In the genomic region with DNA sequence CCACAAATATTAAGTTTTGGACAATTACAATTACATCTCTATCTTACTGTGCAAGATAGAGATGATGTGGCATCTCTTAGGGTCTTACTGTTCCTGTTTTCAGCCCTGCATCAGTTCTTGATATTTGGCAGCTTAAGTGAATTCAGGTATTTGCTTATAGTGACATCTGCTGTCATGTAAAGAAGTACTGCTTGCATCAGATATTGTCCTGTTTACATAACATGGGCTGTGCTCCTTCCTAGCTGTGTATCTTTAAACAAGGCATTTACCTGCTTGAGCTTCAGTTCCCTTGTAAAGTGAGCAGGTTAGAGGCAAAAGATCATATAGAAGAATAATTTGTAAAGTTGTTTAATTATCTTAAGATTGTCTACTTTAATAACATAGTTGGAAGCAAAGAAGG, we compare ENCODE assay signal across 8 cellular contexts. TPM values are rescaled to one million over a fixed set of nuclear protein-coding genes. Genes with fewer than 3 reads are reported as not detected.
A peak's percentile ranks its signal among the peaks of the same experiment; 100 is the strongest.
DNase-seq lines count a peak whose midpoint lies in the region; ATAC-seq and TF ChIP-seq lines count a peak whose summit lies in the region.
"Not testable (repeated sequence)": the region's sequence is repeated elsewhere in the genome, so short reads cannot be mapped to it uniquely, and the experiment has no call there.

No MANE protein-coding gene starts in this region.

- H3K9me3 Mint-ChIP-seq in CD14-positive monocyte; activated CD4-positive, alpha-beta T cell treated with anti-CD3 and anti-CD28 coated beads for 36 hours (ENCODE audit: low read depth); activated naive CD4-positive, alpha-beta T cell treated with anti-CD3 and anti-CD28 coated beads, Interleukin-2, amount 50 U/mL, for 24 hours; effector memory CD8-positive, alpha-beta T cell: not testable (repeated sequence)

- H2AFZ ChIP-seq in Loucy (ENCODE audit: low read length); SU-DHL-6 (ENCODE audit: low read depth, low read length, severe bottlenecking); neural cell (ENCODE audit: low read depth, low read length): not testable (repeated sequence)

- H3K9me2 ChIP-seq in Loucy (replicated peaks; ENCODE audit: low read depth, low read length); SU-DHL-6 (replicated peaks; ENCODE audit: insufficient read depth, low read length); neural cell (ENCODE audit: insufficient read depth, low read length): not testable (repeated sequence)

- H3K9me3 ChIP-seq in Loucy (ENCODE audit: insufficient read depth, low read depth, low read length); SU-DHL-6 (ENCODE audit: insufficient read depth, low read length); neural cell (ENCODE audit: low read length): not testable (repeated sequence)

- not testable (repeated sequence) for TF ChIP-seq EP300 in neural cell (conservative IDR thresholded peaks at IDR 0.05; ENCODE audit: poor library complexity, severe bottlenecking)

- not testable (repeated sequence) for ATAC-seq in activated CD4-positive, alpha-beta T cell treated with anti-CD3 and anti-CD28 coated beads for 36 hours; effector memory CD8-positive, alpha-beta T cell (replicated peaks)

- not testable (repeated sequence) for H3K27ac ChIP-seq in SU-DHL-6 (ENCODE audit: low read depth, low read length); neural cell (ENCODE audit: low read length)

- H3F3A ChIP-seq in Loucy (ENCODE audit: low read depth); SU-DHL-6 (ENCODE audit: insufficient read depth); neural cell (ENCODE audit: insufficient read depth, low read length, poor library complexity, severe bottlenecking): not testable (repeated sequence)

- TF ChIP-seq RAD21 in neural cell (conservative IDR thresholded peaks at IDR 0.05) = peak; percentile 14

- not testable (repeated sequence) for TF ChIP-seq CTCF in CD14-positive monocyte (IDR thresholded peaks at IDR 0.05); SU-DHL-6 (IDR thresholded peaks at IDR 0.05; ENCODE audit: insufficient read depth, low read length, poor library complexity, severe bottlenecking)
- TF ChIP-seq CTCF in Loucy (conservative IDR thresholded peaks at IDR 0.05; ENCODE audit: low read length) = peak; percentile 17; the same call in 1 of the 2 replicates
- peak; percentile 24 for TF ChIP-seq CTCF in neural cell (IDR thresholded peaks at IDR 0.05; ENCODE audit: poor library complexity, severe bottlenecking)

- H3K79me2 ChIP-seq in Loucy (ENCODE audit: insufficient read depth, low read length) (peaks cover 85% of the 10 kb centered on the region), SU-DHL-6 (ENCODE audit: insufficient read depth, low read length) (peaks cover 75% of the 10 kb centered on the region), neural cell (replicated peaks; ENCODE audit: insufficient read depth, low read length) (peaks cover 11% of the 10 kb centered on the region)

- not testable (repeated sequence) for DNase-seq in CD14-positive monocyte (ENCODE audit: low spot score); activated CD4-positive, alpha-beta T cell treated with anti-CD3 and anti-CD28 coated beads for 36 hours; effector memory CD8-positive, alpha-beta T cell
- peak; percentile 15 for DNase-seq in NCI-H82 treated with DMSO at 0.1 percent for 48 hours (lab: John Stamatoyannopoulos, UW; ENCODE audit: unreplicated experiment)

- H3K4me3 Mint-ChIP-seq in CD14-positive monocyte; activated CD4-positive, alpha-beta T cell treated with anti-CD3 and anti-CD28 coated beads for 36 hours: not testable (repeated sequence)
- H3K4me3 Mint-ChIP-seq in activated naive CD4-positive, alpha-beta T cell treated with anti-CD3 and anti-CD28 coated beads, Interleukin-2, amount 50 U/mL, for 24 hours = peak overlapping the region; percentile 15
- peak overlapping the region; percentile 19 to 56 for H3K4me3 Mint-ChIP-seq in effector memory CD8-positive, alpha-beta T cell

- peaks cover 13% of the 10 kb centered on the region for H4K20me1 ChIP-seq in Loucy (ENCODE audit: insufficient read depth, low read length, poor library complexity, severe bottlenecking)
- not testable (repeated sequence) for H4K20me1 ChIP-seq in SU-DHL-6 (ENCODE audit: low read depth, low read length); neural cell (ENCODE audit: insufficient read depth)

- peaks cover 0 to 12% of the 10 kb centered on the region in 2 donors for H3K36me3 Mint-ChIP-seq in CD14-positive monocyte
- H3K36me3 Mint-ChIP-seq in activated CD4-positive, alpha-beta T cell treated with anti-CD3 and anti-CD28 coated beads for 36 hours (ENCODE audit: low read depth) = peaks cover 12% of the 10 kb centered on the region
- not testable (repeated sequence) for H3K36me3 Mint-ChIP-seq in activated naive CD4-positive, alpha-beta T cell treated with anti-CD3 and anti-CD28 coated beads, Interleukin-2, amount 50 U/mL, for 24 hours
- H3K36me3 Mint-ChIP-seq in effector memory CD8-positive, alpha-beta T cell (ENCODE audit: insufficient read depth) = peaks cover 48% of the 10 kb centered on the region

- not testable (repeated sequence) for H3K27me3 Mint-ChIP-seq in CD14-positive monocyte (ENCODE audit: low read depth in 3 of 3); activated CD4-positive, alpha-beta T cell treated with anti-CD3 and anti-CD28 coated beads for 36 hours; activated naive CD4-positive, alpha-beta T cell treated with anti-CD3 and anti-CD28 coated beads, Interleukin-2, amount 50 U/mL, for 24 hours; effector memory CD8-positive, alpha-beta T cell

- H3K27ac Mint-ChIP-seq in CD14-positive monocyte = peak overlapping the region in 5 of 7 donors; percentile 40 to 74 (median 67)
- peak overlapping the region; percentile 56 for H3K27ac Mint-ChIP-seq in activated CD4-positive, alpha-beta T cell treated with anti-CD3 and anti-CD28 coated beads for 36 hours
- H3K27ac Mint-ChIP-seq in activated naive CD4-positive, alpha-beta T cell treated with anti-CD3 and anti-CD28 coated beads, Interleukin-2, amount 50 U/mL, for 24 hours = peak overlapping the region; percentile 74
- H3K27ac Mint-ChIP-seq in effector memory CD8-positive, alpha-beta T cell = peak overlapping the region in 1 of 2 donors; percentile 46

- peak overlapping the region; percentile 13 for H3K4me3 ChIP-seq in Loucy (ENCODE audit: low read length, poor library complexity, severe bottlenecking)
- not testable (repeated sequence) for H3K4me3 ChIP-seq in SU-DHL-6 (ENCODE audit: insufficient read depth, low read length, poor library complexity, severe bottlenecking); neural cell (ENCODE audit: low read length)

- H3K36me3 ChIP-seq in Loucy (ENCODE audit: insufficient read depth, low read length); SU-DHL-6 (ENCODE audit: low read length); neural cell (ENCODE audit: insufficient read depth, low read length): not testable (repeated sequence)

- intact Hi-C loops in CD14-positive monocyte (cut with micrococcal nuclease); activated CD4-positive, alpha-beta T cell treated with anti-CD3 and anti-CD28 coated beads for 36 hours (cut with DNase I, micrococcal nuclease): not testable (repeated sequence)

- POLR2A ChIA-PET in activated CD4-positive, alpha-beta T cell treated with anti-CD3 and anti-CD28 coated beads for 36 hours (lab: Charles Lee) = interaction anchor here (0.6 kb wide), 1 partner anchor 213 kb away, joined by 3 read pairs; no protein-coding TSS in a partner anchor

- CTCF ChIA-PET in activated CD4-positive, alpha-beta T cell treated with anti-CD3 and anti-CD28 coated beads for 36 hours (lab: Charles Lee) = not testable (repeated sequence)

- not testable (repeated sequence) for H3K4me1 ChIP-seq in Loucy (ENCODE audit: insufficient read depth, low read length, poor library complexity, severe bottlenecking)

- H3K4me2 ChIP-seq in Loucy (ENCODE audit: low read depth, low read length, poor library complexity, severe bottlenecking) = peak overlapping the region; percentile 73
- peak overlapping the region; percentile 24 for H3K4me2 ChIP-seq in SU-DHL-6 (ENCODE audit: low read depth, low read length, poor library complexity, severe bottlenecking)
- H3K4me2 ChIP-seq in neural cell (ENCODE audit: low read length) = not testable (repeated sequence)

- peaks cover 29% of the 10 kb centered on the region for H3K4me1 Mint-ChIP-seq in CD14-positive monocyte
- H3K4me1 Mint-ChIP-seq in activated CD4-positive, alpha-beta T cell treated with anti-CD3 and anti-CD28 coated beads for 36 hours = peaks cover 39% of the 10 kb centered on the region
- peaks cover 64% of the 10 kb centered on the region for H3K4me1 Mint-ChIP-seq in activated naive CD4-positive, alpha-beta T cell treated with anti-CD3 and anti-CD28 coated beads, Interleukin-2, amount 50 U/mL, for 24 hours
- peaks cover 27 to 40% of the 10 kb centered on the region in 2 donors for H3K4me1 Mint-ChIP-seq in effector memory CD8-positive, alpha-beta T cell (ENCODE audit: low read depth in 2 of 2)

- not testable (repeated sequence) for H3K27me3 ChIP-seq in Loucy (ENCODE audit: insufficient read depth, low read length, poor library complexity, severe bottlenecking); SU-DHL-6 (ENCODE audit: low read length); neural cell (ENCODE audit: insufficient read depth, low read depth, low read length)

- not testable (repeated sequence) for H3K9ac ChIP-seq in Loucy (ENCODE audit: low read depth, low read length, poor library complexity, severe bottlenecking); SU-DHL-6 (ENCODE audit: low read length); neural cell (ENCODE audit: low read length)

RNA-seq across cellular contexts. Expression of a gene that starts 5.7 kb away (rescaled TPM):
- 1 to 10 TPM; 7.0 to 7.3 TPM for polyA plus RNA-seq in CD14-positive monocyte
- 10 to 100 TPM; 68.1 to 77.1 TPM for total RNA-seq in activated CD4-positive, alpha-beta T cell treated with anti-CD3 and anti-CD28 coated beads for 36 hours
- 36.3 and 38.8 TPM in 2 replicates for polyA plus RNA-seq in neural cell
- 151 and 178 TPM in 2 replicates for polyA minus RNA-seq in neural cell
